In genomic region chr7:77467453-77467852, GRCh38 we compare ENCODE assay signal across 17 cellular contexts. TPM values are rescaled to one million over a fixed set of nuclear protein-coding genes. Genes with fewer than 3 reads are reported as not detected.
DNase-seq lines count a peak whose midpoint lies in the region; ATAC-seq and TF ChIP-seq lines count a peak whose summit lies in the region.
"Had no signal": no experiment of that assay in that cellular context is flagged by ENCODE, and none has a peak within 500 bp of the region (broad histone marks: within the 10 kb centered on the region; RNA-seq: fewer than 3 reads in every experiment).

No MANE protein-coding gene starts in this region.

- H3K27ac ChIP-seq in testis: no peak overlapping the region
- H3K27ac ChIP-seq: suprapubic skin had no signal

- peaks cover 10% of the 10 kb centered on the region for H3K9me3 Mint-ChIP-seq in progenitor cell of endocrine pancreas (ENCODE audit: low read depth)

- no peak overlapping the region for H3K4me3 Mint-ChIP-seq in progenitor cell of endocrine pancreas (ENCODE audit: low read depth)
- H3K4me3 Mint-ChIP-seq: activated CD8-positive, alpha-beta memory T cell treated with anti-CD3 and anti-CD28 coated beads, Interleukin-2, amount 10 ng/mL, durations not matched to agents 7 days and 5 days; B cell; natural killer cell treated with Interleukin-12 subunit alpha and Interleukin-12 subunit beta and Interleukin-15 and Interleukin-18, amount 100 ng/mL, for 72 hours had no signal

- no peak overlapping the region for H3K4me3 ChIP-seq in testis
- H3K4me3 ChIP-seq: suprapubic skin had no signal

- H3K4me1 Mint-ChIP-seq in progenitor cell of endocrine pancreas (ENCODE audit: low read depth): no peaks in the 10 kb centered on the region

- DNase-seq in NOMO-1 treated with dmso at 0.1 percent for 144 hours (lab: John Stamatoyannopoulos, UW; ENCODE audit: unreplicated experiment): peak; percentile 33
- DNase-seq in Right ventricle myocardium superior: no peak
- peak; percentile 60 for DNase-seq in medulla oblongata (ENCODE audit: extremely low spot score)
- DNase-seq in testis: peak; percentile 65
- DNase-seq in activated CD4-positive, CD25-positive, alpha-beta regulatory T cell treated with anti-CD3 and anti-CD28 coated beads, Interleukin-2, amount 50 U/mL, for 72 hours: no peak
- no peak for DNase-seq in progenitor cell of endocrine pancreas (ENCODE audit: low spot score, unreplicated experiment)
- DNase-seq: activated CD8-positive, alpha-beta memory T cell treated with anti-CD3 and anti-CD28 coated beads, Interleukin-2, amount 10 ng/mL, durations not matched to agents 7 days and 5 days; activated naive CD4-positive, alpha-beta T cell; cortex of kidney; DMS153; NCI-H187 treated with DMSO at 0.1 percent for 48 hours; NCI-H69 had no signal

- H3K36me3 Mint-ChIP-seq in progenitor cell of endocrine pancreas (ENCODE audit: insufficient read depth): no peaks in the 10 kb centered on the region
- H3K36me3 Mint-ChIP-seq: activated CD8-positive, alpha-beta memory T cell treated with anti-CD3 and anti-CD28 coated beads, Interleukin-2, amount 10 ng/mL, durations not matched to agents 7 days and 5 days had no signal

- intact Hi-C loops in Right ventricle myocardium superior (cut with DNase I) (no loop called here), testis (cut with DNase I; ENCODE audit: low total_unique reads) (no loop called here)

- H3K27me3 Mint-ChIP-seq in progenitor cell of endocrine pancreas: no peaks in the 10 kb centered on the region
- H3K27me3 Mint-ChIP-seq: activated CD8-positive, alpha-beta memory T cell treated with anti-CD3 and anti-CD28 coated beads, Interleukin-2, amount 10 ng/mL, durations not matched to agents 7 days and 5 days; B cell; natural killer cell treated with Interleukin-12 subunit alpha and Interleukin-12 subunit beta and Interleukin-15 and Interleukin-18, amount 100 ng/mL, for 72 hours had no signal

- H3K36me3 ChIP-seq in testis (ENCODE audit: low read depth, missing control alignments): no peaks in the 10 kb centered on the region
- H3K36me3 ChIP-seq: suprapubic skin had no signal

- H3K27me3 ChIP-seq in testis: no peaks in the 10 kb centered on the region
- H3K27me3 ChIP-seq: suprapubic skin had no signal

- no peaks in the 10 kb centered on the region for H3K9me3 ChIP-seq in testis
- H3K9me3 ChIP-seq: suprapubic skin had no signal

- no peak for TF ChIP-seq POLR2A in testis (IDR thresholded peaks at IDR 0.05)

- ATAC-seq in Right ventricle myocardium superior (ENCODE audit: poor library complexity) (peak; percentile 80), GM21423 (IDR thresholded peaks at IDR 0.05; ENCODE audit: unreplicated experiment) (no peak), HG02885 (IDR thresholded peaks at IDR 0.05; ENCODE audit: poor library complexity, unreplicated experiment) (no peak)
- ATAC-seq: activated CD8-positive, alpha-beta memory T cell treated with anti-CD3 and anti-CD28 coated beads, Interleukin-2, amount 10 ng/mL, durations not matched to agents 7 days and 5 days; natural killer cell treated with Interleukin-12 subunit alpha and Interleukin-12 subunit beta and Interleukin-15 and Interleukin-18, amount 100 ng/mL, for 72 hours had no signal

- WGBS in testis, 2 donors: 52 to 53% methylated on average over 4 of the region's 4 CpGs

- no peak overlapping the region for H3K27ac Mint-ChIP-seq in progenitor cell of endocrine pancreas
- H3K27ac Mint-ChIP-seq: activated CD8-positive, alpha-beta memory T cell treated with anti-CD3 and anti-CD28 coated beads, Interleukin-2, amount 10 ng/mL, durations not matched to agents 7 days and 5 days; B cell; natural killer cell treated with Interleukin-12 subunit alpha and Interleukin-12 subunit beta and Interleukin-15 and Interleukin-18, amount 100 ng/mL, for 72 hours had no signal

- H3K4me1 ChIP-seq in testis: no peaks in the 10 kb centered on the region

- TF ChIP-seq CTCF in testis (IDR thresholded peaks at IDR 0.05) (no peak), progenitor cell of endocrine pancreas (IDR thresholded peaks at IDR 0.05; ENCODE audit: unreplicated experiment) (no peak)

RNA-seq across cellular contexts. Expression of gene GSAP, which starts 51.3 kb away (rescaled TPM):
- total RNA-seq in Right ventricle myocardium superior: 8.0 TPM
- total RNA-seq in testis: 10 to 100 TPM; 14.6 to 16.2 TPM
- polyA plus RNA-seq in testis (ENCODE audit: insufficient read depth, low read depth, low replicate concordance): 6.0 TPM
- total RNA-seq in progenitor cell of endocrine pancreas: 9.9 and 10.9 TPM in 2 replicates

Comparison
In these comparisons a context has a peak if more than half of its experiments do, and no peak if none do; other contexts are left out.
1. DNase-seq: peak in NOMO-1 treated with dmso at 0.1 percent for 144 hours (single experiment), medulla oblongata (single experiment) and testis (single experiment); none in Right ventricle myocardium superior (single experiment), activated CD4-positive, CD25-positive, alpha-beta regulatory T cell treated with anti-CD3 and anti-CD28 coated beads, Interleukin-2, amount 50 U/mL, for 72 hours (single experiment) and progenitor cell of endocrine pancreas (single experiment).